13 cellular contexts compared by ENCODE assay signal in genomic region chr7:44632196-44632595, GRCh38. TPM values are rescaled to one million over a fixed set of nuclear protein-coding genes. Genes with fewer than 3 reads are reported as not detected.
DNase-seq lines count a peak whose midpoint lies in the region; ATAC-seq and TF ChIP-seq lines count a peak whose summit lies in the region.
"Had no signal": no experiment of that assay in that cellular context is flagged by ENCODE, and none has a peak within 500 bp of the region (broad histone marks: within the 10 kb centered on the region; RNA-seq: fewer than 3 reads in every experiment).

No MANE protein-coding gene starts in this region.

- H3K27ac ChIP-seq in ACC112 (ENCODE audit: low read depth, low read length) (peak overlapping the region; percentile 93; the same call in 1 of the 2 replicates), HL-60 (replicated peaks) (peak overlapping the region; percentile 53)
- H3K27ac ChIP-seq in naive thymus-derived CD4-positive, alpha-beta T cell (ENCODE audit: low read depth, low read length): peak overlapping the region; percentile 65

- H3K27me3 ChIP-seq in ACC112 (ENCODE audit: insufficient read depth, low read length) (no peaks in the 10 kb centered on the region), HL-60 (ENCODE audit: insufficient read depth, poor library complexity, severe bottlenecking) (no peaks in the 10 kb centered on the region)
- H3K27me3 ChIP-seq in naive thymus-derived CD4-positive, alpha-beta T cell (ENCODE audit: control insufficient read depth in 2 of 2, insufficient read depth in 2 of 2, low read length in 2 of 2): no peaks in the 10 kb centered on the region

- peak overlapping the region; percentile 74 for H3K27ac Mint-ChIP-seq in activated naive CD8-positive, alpha-beta T cell treated with anti-CD3 and anti-CD28 coated beads for 36 hours
- peak overlapping the region; percentile 85 to 97 (median 91) for H3K27ac Mint-ChIP-seq in naive thymus-derived CD4-positive, alpha-beta T cell
- H3K27ac Mint-ChIP-seq in HFFc6: no peak overlapping the region

- peaks cover 2% of the 10 kb centered on the region for H3K9me3 Mint-ChIP-seq in activated naive CD8-positive, alpha-beta T cell treated with anti-CD3 and anti-CD28 coated beads for 36 hours
- no peaks in the 10 kb centered on the region for H3K9me3 Mint-ChIP-seq in naive thymus-derived CD4-positive, alpha-beta T cell
- H3K9me3 Mint-ChIP-seq in HFFc6: no peaks in the 10 kb centered on the region

- no peak overlapping the region for H2AFZ ChIP-seq in ACC112 (ENCODE audit: low read length, unreplicated experiment)

- H3K9me3 ChIP-seq in naive thymus-derived CD4-positive, alpha-beta T cell (ENCODE audit: control insufficient read depth in 2 of 3, low read length in 3 of 3): no peaks in the 10 kb centered on the region

- POLR2A ChIA-PET in naive thymus-derived CD4-positive, alpha-beta T cell (lab: Charles Lee): interaction anchor here (1.0 to 3.1 kb wide), 5 partner anchors 8 to 118 kb away, joined by 3 to 18 read pairs (median 5); partner anchors contain the start of genes OGDH and ZMIZ2

- DNase-seq in HL-60 (ENCODE audit: low read depth in 1 of 2, low spot score in 1 of 2) (no peak), HFFc6 (no peak), occipital lobe (lab: John Stamatoyannopoulos, UW) (no peak), DMS79 (lab: John Stamatoyannopoulos, UW) (no peak)
- no peak for DNase-seq in activated naive CD8-positive, alpha-beta T cell treated with anti-CD3 and anti-CD28 coated beads for 36 hours
- no peak for DNase-seq in naive thymus-derived CD4-positive, alpha-beta T cell
- DNase-seq: amniotic stem cell; GOT3; KG1; stimulated activated CD4-positive, alpha-beta T cell treated with anti-CD3 and anti-CD28 coated beads, Interleukin-1b, Interleukin-23, amount 100 ng/mL, for 48 hours; substantia nigra had no signal

- peaks cover 27% of the 10 kb centered on the region for H3K4me1 ChIP-seq in ACC112 (ENCODE audit: control insufficient read depth, insufficient read depth, low read length, unreplicated experiment)
- H3K4me1 ChIP-seq in naive thymus-derived CD4-positive, alpha-beta T cell (ENCODE audit: control insufficient read depth in 2 of 2, insufficient read depth in 2 of 2, low read length in 2 of 2): peaks cover 38 to 81% of the 10 kb centered on the region in 2 donors

- no peaks in the 10 kb centered on the region for H3K27me3 Mint-ChIP-seq in activated naive CD8-positive, alpha-beta T cell treated with anti-CD3 and anti-CD28 coated beads for 36 hours
- H3K27me3 Mint-ChIP-seq in naive thymus-derived CD4-positive, alpha-beta T cell: no peaks in the 10 kb centered on the region
- H3K27me3 Mint-ChIP-seq in HFFc6 (ENCODE audit: insufficient read depth): peaks cover 2% of the 10 kb centered on the region; the same call in 1 of the 2 replicates

- intact Hi-C loops in naive thymus-derived CD4-positive, alpha-beta T cell (cut with micrococcal nuclease): no loop called here

- H3K4me3 Mint-ChIP-seq in activated naive CD8-positive, alpha-beta T cell treated with anti-CD3 and anti-CD28 coated beads for 36 hours: no peak overlapping the region
- peak overlapping the region in 6 of 10 donors; percentile 40 to 71 (median 57) for H3K4me3 Mint-ChIP-seq in naive thymus-derived CD4-positive, alpha-beta T cell
- no peak overlapping the region for H3K4me3 Mint-ChIP-seq in HFFc6

- peaks cover 67% of the 10 kb centered on the region for H3K4me1 Mint-ChIP-seq in activated naive CD8-positive, alpha-beta T cell treated with anti-CD3 and anti-CD28 coated beads for 36 hours
- peaks cover 43 to 78% (median 54%) of the 10 kb centered on the region in 7 donors for H3K4me1 Mint-ChIP-seq in naive thymus-derived CD4-positive, alpha-beta T cell
- peaks cover 46% of the 10 kb centered on the region for H3K4me1 Mint-ChIP-seq in HFFc6 (ENCODE audit: low read depth)

- TF ChIP-seq CTCF in HL-60 (IDR thresholded peaks at IDR 0.05; ENCODE audit: insufficient read depth, low read length): no peak
- TF ChIP-seq CTCF in HFFc6 (IDR thresholded peaks at IDR 0.05): no peak

- no peak overlapping the region for H3K4me3 ChIP-seq in ACC112 (ENCODE audit: low read depth, low read length)
- no peak overlapping the region for H3K4me3 ChIP-seq in HL-60 (replicated peaks; ENCODE audit: insufficient read depth, low read length)
- no peak overlapping the region for H3K4me3 ChIP-seq in naive thymus-derived CD4-positive, alpha-beta T cell (ENCODE audit: low read length)

- peaks cover 3% of the 10 kb centered on the region for H3K79me2 ChIP-seq in ACC112 (ENCODE audit: control insufficient read depth, insufficient read depth, low read length, unreplicated experiment)

- H3K36me3 ChIP-seq in ACC112 (ENCODE audit: insufficient read depth, low read length): 0 out of 2 replicates have a peak, but pooled peaks cover 6% of the 10 kb centered on the region
- H3K36me3 ChIP-seq in naive thymus-derived CD4-positive, alpha-beta T cell (ENCODE audit: control insufficient read depth in 2 of 3, insufficient read depth in 3 of 3, low read length in 3 of 3): no peaks in the 10 kb centered on the region

- CTCF ChIA-PET in naive thymus-derived CD4-positive, alpha-beta T cell (lab: Charles Lee): interaction anchor here (0.6 kb wide), 1 partner anchor 68 kb away, joined by 3 read pairs; no protein-coding TSS in a partner anchor

- H3K36me3 Mint-ChIP-seq in activated naive CD8-positive, alpha-beta T cell treated with anti-CD3 and anti-CD28 coated beads for 36 hours: peaks cover 43% of the 10 kb centered on the region
- H3K36me3 Mint-ChIP-seq in naive thymus-derived CD4-positive, alpha-beta T cell: peaks cover 0 to 47% (median 8%) of the 10 kb centered on the region in 5 donors
- H3K36me3 Mint-ChIP-seq in HFFc6 (ENCODE audit: low read depth): peaks cover 15% of the 10 kb centered on the region

- ATAC-seq in naive thymus-derived CD4-positive, alpha-beta T cell: no peak
- no peak for ATAC-seq in HG03378 (IDR thresholded peaks at IDR 0.05; ENCODE audit: unreplicated experiment)

RNA-seq across cellular contexts. Expression of gene OGDH, which starts 25.8 kb away (rescaled TPM):
- 10 to 100 TPM; 75.8 to 77.9 TPM for total RNA-seq in activated naive CD8-positive, alpha-beta T cell treated with anti-CD3 and anti-CD28 coated beads for 36 hours
- total RNA-seq in naive thymus-derived CD4-positive, alpha-beta T cell: 100 to 1,000 TPM in 1 of 5 experiments, 10 to 100 TPM in 4; 43.1 to 122 (median 66.3) TPM
- 10 to 100 TPM; 20.3 to 25.0 TPM for polyA plus RNA-seq in naive thymus-derived CD4-positive, alpha-beta T cell
- 10 to 100 TPM; 77.8 to 88.2 (median 80.2) TPM for total RNA-seq in HFFc6 (2021; fragmentation: NEBNext Ultra II Directional; extraction: Animal tissue kit (Norgen Biotek cat#: 25700))
- total RNA-seq in occipital lobe: 40.9 TPM

RNA-seq across cellular contexts. Expression of gene TMED4, which starts 50.2 kb away (rescaled TPM):
- 10 to 100 TPM; 70.3 to 70.8 TPM for total RNA-seq in activated naive CD8-positive, alpha-beta T cell treated with anti-CD3 and anti-CD28 coated beads for 36 hours
- 10 to 100 TPM; 70.0 to 98.5 (median 95.3) TPM for total RNA-seq in naive thymus-derived CD4-positive, alpha-beta T cell
- 10 to 100 TPM; 61.6 to 93.7 TPM for polyA plus RNA-seq in naive thymus-derived CD4-positive, alpha-beta T cell
- total RNA-seq in HFFc6 (2021; fragmentation: NEBNext Ultra II Directional; extraction: Animal tissue kit (Norgen Biotek cat#: 25700)): 10 to 100 TPM; 73.7 to 89.7 (median 80.7) TPM
- total RNA-seq in occipital lobe: 74.2 TPM

RNA-seq across cellular contexts. Expression of gene DDX56, which starts 58.5 kb away (rescaled TPM):
- total RNA-seq in activated naive CD8-positive, alpha-beta T cell treated with anti-CD3 and anti-CD28 coated beads for 36 hours: 100 to 1,000 TPM; 142 to 154 TPM
- 100 to 1,000 TPM in 2 of 5 experiments, 10 to 100 TPM in 3; 82.8 to 124 (median 100.0) TPM for total RNA-seq in naive thymus-derived CD4-positive, alpha-beta T cell
- polyA plus RNA-seq in naive thymus-derived CD4-positive, alpha-beta T cell: 10 to 100 TPM; 43.6 to 65.1 TPM
- 10 to 100 TPM; 62.2 to 81.9 (median 70.1) TPM for total RNA-seq in HFFc6 (2021; fragmentation: NEBNext Ultra II Directional; extraction: Animal tissue kit (Norgen Biotek cat#: 25700))
- total RNA-seq in occipital lobe: 46.8 TPM

Comparison
In these comparisons a context has a peak if more than half of its experiments do, and no peak if none do; other contexts are left out.
1. H3K4me3 Mint-ChIP-seq: peak in naive thymus-derived CD4-positive, alpha-beta T cell (6 of 10); none in activated naive CD8-positive, alpha-beta T cell treated with anti-CD3 and anti-CD28 coated beads for 36 hours (single experiment) and HFFc6 (single experiment).
2. Peak in every context shown above with its lines, with median percentiles within 50 percentile points of each other: H3K27ac ChIP-seq.